ENCODE assay signal across 9 cellular contexts in genomic region chr7:35647171-35647574, GRCh38. TPM values are rescaled to one million over a fixed set of nuclear protein-coding genes. Genes with fewer than 3 reads are reported as not detected.
A peak's percentile ranks its signal among the peaks of the same experiment; 100 is the strongest.
DNase-seq lines count a peak whose midpoint lies in the region; ATAC-seq and TF ChIP-seq lines count a peak whose summit lies in the region.
"Had no signal": no experiment of that assay in that cellular context is flagged by ENCODE, and none has a peak within 500 bp of the region (broad histone marks: within the 10 kb centered on the region; RNA-seq: fewer than 3 reads in every experiment).

No MANE protein-coding gene starts in this region.

- DNase-seq in NCI-H82 (lab: John Stamatoyannopoulos, UW) = peak; percentile 33
- no peak for DNase-seq in NCI-H82 treated with DMSO at 0.1 percent for 48 hours (lab: John Stamatoyannopoulos, UW; ENCODE audit: unreplicated experiment)
- DNase-seq in T-cell = no peak
- no peak for DNase-seq in stomach
- DNase-seq: activated T-cell treated with anti-CD3 and anti-CD28 coated beads, Interleukin-2, amount 50 U/mL, for 72 hours had no signal

- TF ChIP-seq CTCF in stomach (IDR thresholded peaks at IDR 0.05) = no peak

- no peak for TF ChIP-seq EP300 in stomach (IDR thresholded peaks at IDR 0.05)

- peaks cover 22% of the 10 kb centered on the region; the same call in 1 of the 2 replicates for H3K4me1 ChIP-seq in iPS-20b (ENCODE audit: insufficient read depth, low read length)
- H3K4me1 ChIP-seq in stomach = peaks cover 8 to 60% (median 38%) of the 10 kb centered on the region in 4 donors

- H3K27ac ChIP-seq in iPS-20b (ENCODE audit: low read length) (no peak overlapping the region), stomach (peak overlapping the region in 4 of 5 donors; percentile 39 to 52 (median 45))

- peak overlapping the region; percentile 29 to 57 for H3K27ac Mint-ChIP-seq in T-cell

- H3K27me3 ChIP-seq in iPS-20b (ENCODE audit: insufficient read depth, low read length) (no peaks in the 10 kb centered on the region), stomach (no peaks in the 10 kb centered on the region)

- 22 to 32% (median 27%) methylated on average over 4 of the region's 4 CpGs for WGBS in stomach, 5 donors

- H3K4me3 ChIP-seq in iPS-20b (ENCODE audit: low read length) = peak overlapping the region; percentile 11; the same call in 1 of the 2 replicates
- H3K4me3 ChIP-seq in stomach = no peak overlapping the region

- H3K4me1 Mint-ChIP-seq in T-cell = peaks cover 80 to 90% (median 85%) of the 10 kb centered on the region in 3 donors

- CTCF ChIA-PET in T-cell (lab: Charles Lee) = interaction anchor here in 1 of 2 donors (1.2 to 1.3 kb wide), 2 partner anchors 18 to 154 kb away, joined by 3 to 5 read pairs; partner anchors contain the start of gene SEPTIN7

- H3K27me3 Mint-ChIP-seq in T-cell = no peaks in the 10 kb centered on the region

- ATAC-seq in T-cell (replicated peaks in 1 of 4) (no peak), HG03045 (IDR thresholded peaks at IDR 0.05; ENCODE audit: unreplicated experiment) (no peak), HG03378 (IDR thresholded peaks at IDR 0.05; ENCODE audit: unreplicated experiment) (no peak), HG02623 (IDR thresholded peaks at IDR 0.05; ENCODE audit: unreplicated experiment) (no peak)
- ATAC-seq: activated T-cell treated with anti-CD3 and anti-CD28 coated beads, Interleukin-2, amount 50 U/mL, for 72 hours had no signal

- H3K9ac ChIP-seq in iPS-20b (ENCODE audit: low read depth, low read length) = no peak overlapping the region; the same call in 1 of the 2 replicates

- TF ChIP-seq POLR2A in stomach (IDR thresholded peaks at IDR 0.05) = no peak

- H3K36me3 ChIP-seq in iPS-20b (ENCODE audit: insufficient read depth, low read depth, low read length) (no peaks in the 10 kb centered on the region), stomach (peaks cover 0 to 27% (median 13%) of the 10 kb centered on the region in 4 donors)

- peaks cover 40% of the 10 kb centered on the region for H3K36me3 Mint-ChIP-seq in T-cell

- peak overlapping the region in 2 of 3 donors; percentile 37 to 57 for H3K4me3 Mint-ChIP-seq in T-cell

- peaks cover 0 to 4% (median 2%) of the 10 kb centered on the region in 3 donors for H3K9me3 Mint-ChIP-seq in T-cell

- POLR2A ChIA-PET in T-cell (lab: Charles Lee) = no interaction called here

- H3K9me3 ChIP-seq in iPS-20b (ENCODE audit: insufficient read depth, low read depth, low read length) (no peaks in the 10 kb centered on the region), stomach (no peaks in the 10 kb centered on the region)

- intact Hi-C loops in stomach (cut with DNase I; ENCODE audit: low total_unique reads) = no loop called here

RNA-seq across cellular contexts. Expression of gene HERPUD2, which starts 47.8 kb away (rescaled TPM):
- total RNA-seq in T-cell (100 to 1,000 TPM in 1 of 5 donors, 10 to 100 TPM in 4; 58.4 to 122 (median 67.5) TPM), stomach (10 to 100 TPM in 3 of 5 donors, 1 to 10 TPM in 2; 1.4 to 26.7 (median 10.7) TPM)
- 1 to 10 TPM; 7.1 to 9.9 (median 8.1) TPM for polyA plus RNA-seq in stomach
